In genomic region chr7:128887169-128888038, GRCh38 we compare ENCODE assay signal across 17 cellular contexts. TPM values are rescaled to one million over a fixed set of nuclear protein-coding genes. Genes with fewer than 3 reads are reported as not detected.
"Had no signal": no experiment of that assay in that cellular context is flagged by ENCODE, and none has a peak within 500 bp of the region (broad histone marks: within the 10 kb centered on the region; RNA-seq: fewer than 3 reads in every experiment).

No MANE protein-coding gene starts in this region.

- H3K27ac ChIP-seq: psoas muscle, suprapubic skin, upper lobe of left lung had no signal

- FAIRE-seq: TTC549 had no signal

- H3K4me3 ChIP-seq: lung, psoas muscle, suprapubic skin, upper lobe of left lung had no signal

- H3K9me3 ChIP-seq: psoas muscle, suprapubic skin, upper lobe of left lung had no signal

- ATAC-seq: psoas muscle; stimulated activated naive CD8-positive, alpha-beta T cell treated with anti-CD3 and anti-CD28 coated beads, Interleukin-15, Interleukin-2, amounts not matched to agents 100 U/mL and 50 U/mL, for 24 hours had no signal

- H3K36me3 ChIP-seq: suprapubic skin, upper lobe of left lung had no signal

- H3K4me1 ChIP-seq: psoas muscle had no signal

- DNase-seq: activated CD4-positive, alpha-beta T cell treated with anti-CD3 and anti-CD28 coated beads, Interleukin-2, amount 10 ng/mL, durations not matched to agents 7 days and 5 days; activated CD4-positive, CD25-positive, alpha-beta regulatory T cell; activated CD8-positive, alpha-beta memory T cell treated with anti-CD3 and anti-CD28 coated beads for 24 hours; activated naive CD4-positive, alpha-beta T cell treated with anti-CD3 and anti-CD28 coated beads for 36 hours; cerebellar nuclear complex; dermis blood vessel endothelial cell; hypothalamus; naive B cell; nucleus accumbens; stimulated activated CD4-positive, alpha-beta T cell treated with anti-CD3 and anti-CD28 coated beads, Interleukin-2, amount 100 ng/mL, for 48 hours; stimulated activated CD8-positive, alpha-beta memory T cell treated with anti-CD3 and anti-CD28 coated beads, Interleukin-4, amount 100 ng/mL, for 48 hours; stimulated activated naive CD8-positive, alpha-beta T cell treated with anti-CD3 and anti-CD28 coated beads, Interleukin-15, Interleukin-2, amounts not matched to agents 100 U/mL and 50 U/mL, for 24 hours had no signal

RNA-seq across cellular contexts. Expression of gene KCP, which starts 23.1 kb away (rescaled TPM):
- total RNA-seq: activated naive CD4-positive, alpha-beta T cell treated with anti-CD3 and anti-CD28 coated beads for 36 hours had no signal

RNA-seq across cellular contexts. Expression of gene FLNC, which starts 57.2 kb away (rescaled TPM):
- total RNA-seq: activated CD4-positive, alpha-beta T cell treated with anti-CD3 and anti-CD28 coated beads, Interleukin-2, amount 10 ng/mL, durations not matched to agents 7 days and 5 days had no signal
